8 cellular contexts compared by ENCODE assay signal in the genomic region with DNA sequence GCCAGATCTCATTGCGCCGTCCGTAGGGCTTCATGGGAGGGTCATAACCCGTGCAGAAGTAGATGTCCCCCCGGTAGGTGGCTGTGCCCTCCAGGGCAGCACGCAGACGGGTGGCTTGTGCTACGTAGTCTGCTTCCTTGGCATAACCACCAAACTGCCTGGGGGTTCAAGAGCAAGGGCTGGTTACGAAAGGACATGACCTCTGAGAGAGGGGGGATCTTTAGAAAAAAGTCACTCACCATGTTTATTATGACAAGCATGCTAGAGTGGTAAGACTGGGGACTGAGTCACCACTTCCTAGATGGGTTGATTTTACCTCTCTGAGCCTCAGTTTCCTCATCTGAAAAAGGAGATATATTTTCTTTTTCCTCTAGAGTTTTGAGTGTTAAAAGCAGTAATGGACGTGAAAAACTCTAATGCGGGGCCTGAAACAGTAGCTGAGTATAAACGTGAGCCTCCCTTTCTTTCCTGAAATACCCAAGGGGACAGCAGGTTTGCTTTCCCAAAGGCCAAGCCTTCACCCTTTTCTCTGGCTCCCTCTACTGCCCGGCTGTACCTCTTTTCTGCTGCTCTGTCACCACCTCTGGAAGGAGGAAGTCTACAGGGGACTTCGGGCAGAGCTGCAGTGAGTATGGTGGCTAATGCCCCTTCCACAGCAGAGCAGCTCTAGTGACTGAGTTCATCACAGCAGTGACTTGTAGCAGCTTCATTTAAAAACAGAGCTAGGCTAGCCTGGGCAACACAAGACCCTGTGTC. TPM values are rescaled to one million over a fixed set of nuclear protein-coding genes. Genes with fewer than 3 reads are reported as not detected.
A peak's percentile ranks its signal among the peaks of the same experiment; 100 is the strongest.
DNase-seq lines count a peak whose midpoint lies in the region; ATAC-seq, FAIRE-seq and TF ChIP-seq lines count a peak whose summit lies in the region.

No MANE protein-coding gene starts in this region.

- H3K9me3 ChIP-seq in cardiac muscle cell (ENCODE audit: low read depth), result no peaks in the 10 kb centered on the region
- H3K9me3 ChIP-seq in small intestine (ENCODE audit: control insufficient read depth, low read depth), result no peaks in the 10 kb centered on the region
- H3K9me3 ChIP-seq in effector memory CD4-positive, alpha-beta T cell (ENCODE audit: control insufficient read depth, low read length), result no peaks in the 10 kb centered on the region

- no peak overlapping the region for H3K27ac ChIP-seq in cardiac muscle cell
- peak overlapping the region in 1 of 2 donors; percentile 80 for H3K27ac ChIP-seq in small intestine (ENCODE audit: low read depth in 1 of 2, low read length in 1 of 2)
- no peak overlapping the region for H3K27ac ChIP-seq in effector memory CD4-positive, alpha-beta T cell (ENCODE audit: insufficient read depth, low read length, poor library complexity, severe bottlenecking)

- H3K27me3 ChIP-seq in cardiac muscle cell, result no peaks in the 10 kb centered on the region
- no peaks in the 10 kb centered on the region for H3K27me3 ChIP-seq in small intestine (ENCODE audit: control insufficient read depth in 2 of 2, insufficient read depth in 2 of 2, low read length in 2 of 2)
- H3K27me3 ChIP-seq in effector memory CD4-positive, alpha-beta T cell (replicated peaks; ENCODE audit: control insufficient read depth, insufficient read depth, low read length, poor library complexity, severe bottlenecking), result no peaks in the 10 kb centered on the region

- 78 to 80% (median 79%) methylated on average over 14 of the region's 14 CpGs for whole genome bisulfite sequencing in small intestine, 3 donors

- intact Hi-C loops in Right ventricle myocardium inferior (cut with DNase I), result no loop called here

- peak; percentile 64 for TF ChIP-seq CTCF in cardiac muscle cell (IDR thresholded peaks at IDR 0.05; ENCODE audit: low read depth, low read length)
- TF ChIP-seq CTCF in foreskin fibroblast (IDR thresholded peaks at IDR 0.05; ENCODE audit: low read depth, low read length), result peak; percentile 82

- no peak for ATAC-seq in Right ventricle myocardium inferior
- no peak for ATAC-seq in GM18498 (IDR thresholded peaks at IDR 0.05; ENCODE audit: unreplicated experiment)

- H3K4me1 ChIP-seq in cardiac muscle cell (ENCODE audit: low read depth) (peaks cover 8% of the 10 kb centered on the region), small intestine (ENCODE audit: control insufficient read depth in 2 of 2, insufficient read depth in 1 of 2, low read depth in 1 of 2, low read length in 1 of 2) (no peaks in the 10 kb centered on the region)
- H3K4me1 ChIP-seq in effector memory CD4-positive, alpha-beta T cell (ENCODE audit: control insufficient read depth, insufficient read depth, low read length, poor library complexity, severe bottlenecking), result no peaks in the 10 kb centered on the region

- H3K4me3 ChIP-seq in cardiac muscle cell, result no peak overlapping the region
- no peak overlapping the region for H3K4me3 ChIP-seq in foreskin fibroblast (ENCODE audit: low read depth in 1 of 2, low read length in 2 of 2)
- H3K4me3 ChIP-seq in small intestine (ENCODE audit: low read depth in 1 of 2, low read length in 2 of 2), result no peak overlapping the region
- H3K4me3 ChIP-seq in effector memory CD4-positive, alpha-beta T cell (ENCODE audit: insufficient read depth, low read depth, low read length, poor library complexity, severe bottlenecking), result no peak overlapping the region

- peak; percentile 60 for DNase-seq in cardiac muscle cell (ENCODE audit: low read depth in 1 of 2, low spot score in 1 of 2)
- DNase-seq in Right ventricle myocardium inferior (ENCODE audit: missing footprints), result no peak
- DNase-seq in RPMI8226, result peak; percentile 47
- peak; percentile 44 to 71 for DNase-seq in foreskin fibroblast
- DNase-seq in small intestine, result peak; percentile 50
- DNase-seq in NCI-H187 (lab: John Stamatoyannopoulos, UW), result no peak
- no peak for DNase-seq in effector memory CD4-positive, alpha-beta T cell

- FAIRE-seq in small intestine (lab: Jason Lieb, UNC), result no peak

- H3K36me3 ChIP-seq in cardiac muscle cell (no peaks in the 10 kb centered on the region), small intestine (ENCODE audit: control insufficient read depth in 2 of 2, insufficient read depth in 2 of 2, low read length in 2 of 2) (peaks cover 9 to 33% of the 10 kb centered on the region in 2 donors)
- H3K36me3 ChIP-seq in effector memory CD4-positive, alpha-beta T cell (ENCODE audit: control insufficient read depth, insufficient read depth, low read length), result no peaks in the 10 kb centered on the region

RNA-seq across cellular contexts. Expression of gene GPRC5D, which starts 23.5 kb away (rescaled TPM):
- total RNA-seq in cardiac muscle cell (not detected in 2 replicates), Right ventricle myocardium inferior (not detected)
- polyA plus RNA-seq in cardiac muscle cell (0.35 TPM in 1 of 2 replicates, not detected in the other), small intestine (under 1 TPM in 1 of 3 donors, not detected in 2; 0.22 TPM)

RNA-seq across cellular contexts. Expression of gene HEBP1, which starts 24.6 kb away (rescaled TPM):
- total RNA-seq in cardiac muscle cell (15.3 and 31.2 TPM in 2 replicates), Right ventricle myocardium inferior (63.5 TPM)
- polyA plus RNA-seq in cardiac muscle cell (44.1 and 70.0 TPM in 2 replicates), small intestine (100 to 1,000 TPM; 214 to 642 (median 568) TPM)

Comparison
In these comparisons a context has a peak if more than half of its experiments do, and no peak if none do; other contexts are left out.
1. DNase-seq: peak in cardiac muscle cell (2 of 2), RPMI8226 (single experiment), foreskin fibroblast (2 of 2) and small intestine (single experiment); none in Right ventricle myocardium inferior (single experiment), NCI-H187 (0 of 2) and effector memory CD4-positive, alpha-beta T cell (0 of 3).